19 cellular contexts compared by ENCODE assay signal in the genomic region with DNA sequence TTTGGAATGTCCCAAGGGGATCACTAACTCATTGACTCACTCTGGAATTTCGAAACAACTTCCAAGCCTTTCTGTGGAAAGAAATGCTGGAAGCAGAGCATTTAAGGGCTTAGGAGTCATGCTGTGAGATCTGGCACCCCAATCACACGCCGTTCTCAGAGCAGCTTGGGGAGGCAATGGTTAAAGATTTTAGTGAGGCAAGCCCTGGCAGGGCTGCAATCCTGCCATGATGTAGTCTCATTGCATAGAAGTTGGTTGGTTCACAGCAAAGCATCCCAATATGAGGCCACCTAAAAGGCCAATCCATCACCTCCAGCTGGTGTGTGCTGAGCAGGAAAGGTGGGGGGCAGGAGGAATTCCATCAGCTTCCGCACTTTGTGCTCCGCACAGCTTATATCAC.
"Had no signal": no experiment of that assay in that cellular context is flagged by ENCODE, and none has a peak within 500 bp of the region (broad histone marks: within the 10 kb centered on the region; RNA-seq: fewer than 3 reads in every experiment).

No MANE protein-coding gene starts in this region.

- H3K9me3 ChIP-seq: ascending aorta, lower lobe of right lung, neutrophil, right atrium auricular region, thyroid gland, vagina had no signal

- H3K4me1 Mint-ChIP-seq: activated naive CD8-positive, alpha-beta T cell treated with anti-CD3 and anti-CD28 coated beads, Interleukin-2, amount 50 U/mL, for 24 hours; naive thymus-derived CD4-positive, alpha-beta T cell had no signal

- H3K4me3 Mint-ChIP-seq: activated CD8-positive, alpha-beta T cell treated with anti-CD3 and anti-CD28 coated beads, Interleukin-2, amount 10 ng/mL, durations not matched to agents 7 days and 5 days; activated naive CD8-positive, alpha-beta T cell treated with anti-CD3 and anti-CD28 coated beads, Interleukin-2, amount 50 U/mL, for 24 hours; naive thymus-derived CD4-positive, alpha-beta T cell had no signal

- H3K36me3 Mint-ChIP-seq: naive thymus-derived CD4-positive, alpha-beta T cell had no signal

- H3K27ac Mint-ChIP-seq: activated CD8-positive, alpha-beta T cell treated with anti-CD3 and anti-CD28 coated beads, Interleukin-2, amount 10 ng/mL, durations not matched to agents 7 days and 5 days; activated naive CD8-positive, alpha-beta T cell treated with anti-CD3 and anti-CD28 coated beads, Interleukin-2, amount 50 U/mL, for 24 hours; naive thymus-derived CD4-positive, alpha-beta T cell had no signal

- H3K4me1 ChIP-seq: ascending aorta, lower lobe of right lung, right atrium auricular region, thyroid gland, vagina had no signal

- DNase-seq: activated CD4-positive, alpha-beta T cell treated with anti-CD3 and anti-CD28 coated beads for 48 hours; activated CD8-positive, alpha-beta memory T cell treated with anti-CD3 and anti-CD28 coated beads, Interleukin-2, amount 50 U/mL, for 48 hours; activated CD8-positive, alpha-beta T cell treated with anti-CD3 and anti-CD28 coated beads, Interleukin-2, amount 10 ng/mL, durations not matched to agents 7 days and 5 days; activated naive CD4-positive, alpha-beta T cell treated with Interleukin-2 at 50 U/mL for 16 hours; activated naive CD8-positive, alpha-beta T cell treated with anti-CD3 and anti-CD28 coated beads, Interleukin-2, amount 50 U/mL, for 24 hours; caudate nucleus; effector CD4-positive, alpha-beta T cell; hippocampal formation; lower lobe of right lung; naive thymus-derived CD4-positive, alpha-beta T cell; posterior cingulate gyrus; small intestine; thyroid gland had no signal

- H3K4me3 ChIP-seq: ascending aorta, coronary artery, lower lobe of right lung, right atrium auricular region, thyroid gland, vagina had no signal

- H3K27ac ChIP-seq: ascending aorta, coronary artery, epithelial cell of prostate, lower lobe of right lung, neutrophil, right atrium auricular region, thyroid gland, vagina had no signal

- H3K27me3 ChIP-seq: ascending aorta, neutrophil, right atrium auricular region, thyroid gland, vagina had no signal

- ATAC-seq: activated CD8-positive, alpha-beta T cell treated with anti-CD3 and anti-CD28 coated beads, Interleukin-2, amount 10 ng/mL, durations not matched to agents 7 days and 5 days; activated naive CD8-positive, alpha-beta T cell treated with anti-CD3 and anti-CD28 coated beads, Interleukin-2, amount 50 U/mL, for 24 hours; lower lobe of right lung; naive thymus-derived CD4-positive, alpha-beta T cell had no signal

- H3K36me3 ChIP-seq: ascending aorta, lower lobe of right lung, neutrophil, right atrium auricular region, thyroid gland, vagina had no signal

- H3K27me3 Mint-ChIP-seq: activated naive CD8-positive, alpha-beta T cell treated with anti-CD3 and anti-CD28 coated beads, Interleukin-2, amount 50 U/mL, for 24 hours; naive thymus-derived CD4-positive, alpha-beta T cell had no signal
